Comparison of ENCODE assay signal across 9 cellular contexts in genomic region chr2:170815311-170815710, GRCh38. TPM values are rescaled to one million over a fixed set of nuclear protein-coding genes. Genes with fewer than 3 reads are reported as not detected.
A peak's percentile ranks its signal among the peaks of the same experiment; 100 is the strongest.
DNase-seq lines count a peak whose midpoint lies in the region; ATAC-seq and TF ChIP-seq lines count a peak whose summit lies in the region.
"Had no signal": no experiment of that assay in that cellular context is flagged by ENCODE, and none has a peak within 500 bp of the region (broad histone marks: within the 10 kb centered on the region; RNA-seq: fewer than 3 reads in every experiment).

No MANE protein-coding gene starts in this region.

- H3K27ac Mint-ChIP-seq in MCF 10A (ENCODE audit: low read depth, unreplicated experiment), result no peak overlapping the region
- H3K27ac Mint-ChIP-seq in nephron, result no peak overlapping the region

- no peaks in the 10 kb centered on the region for H3K36me3 ChIP-seq in MM.1S (replicated peaks; ENCODE audit: insufficient read depth, low read length)

- CTCF ChIA-PET in MCF 10A (lab: Yijun Ruan, JAX) (interaction anchor here (0.6 to 11.5 kb wide), 30 partner anchors 9 to 594 kb away, joined by 3 to 125 read pairs (median 4); partner anchors contain the start of gene GORASP2), HEK293T (lab: Yijun Ruan, JAX) (interaction anchor here (0.6 to 2.1 kb wide), 10 partner anchors 295 to 593 kb away, joined by 3 to 15 read pairs (median 4); no protein-coding TSS in a partner anchor)

- no peak overlapping the region for H3K27ac ChIP-seq in MM.1S (ENCODE audit: low read length)

- peak overlapping the region; percentile 97 for H3K4me2 ChIP-seq in MM.1S (ENCODE audit: low read depth, low read length)

- H3K4me3 ChIP-seq in MM.1S (ENCODE audit: low read length), result peak overlapping the region; percentile 63

- H3K27me3 ChIP-seq in MM.1S (replicated peaks; ENCODE audit: insufficient read depth, low read length), result peaks cover 59% of the 10 kb centered on the region

- H2AFZ ChIP-seq in MM.1S (ENCODE audit: low read length), result 0 out of 2 replicates have a peak overlapping the region, but pooled peaks have one; percentile 33

- ATAC-seq in HG03045 (IDR thresholded peaks at IDR 0.05; ENCODE audit: unreplicated experiment) (no peak), GM21786 (IDR thresholded peaks at IDR 0.05; ENCODE audit: unreplicated experiment) (no peak)

- no peak overlapping the region for H3K9ac ChIP-seq in MM.1S (ENCODE audit: low read length)

- H3K27me3 Mint-ChIP-seq in MCF 10A (ENCODE audit: insufficient read depth, unreplicated experiment) (peaks cover 41% of the 10 kb centered on the region), nephron (ENCODE audit: low read depth) (peaks cover 94% of the 10 kb centered on the region)

- DNase-seq in DMS79 treated with DMSO at 0.1 percent for 48 hours (lab: John Stamatoyannopoulos, UW) (peak; percentile 70), MM.1S (no peak), MCF 10A (ENCODE audit: unreplicated experiment) (no peak), hypothalamus (lab: John Stamatoyannopoulos, UW) (no peak), HEK293T (ENCODE audit: extremely low spot score) (no peak)

- intact Hi-C loops in MCF 10A (cut with micrococcal nuclease), result loop anchor here (2.0 to 10.0 kb wide), 4 partner anchors 453 to 881 kb away; no protein-coding TSS in a partner anchor

- H3K4me3 Mint-ChIP-seq in MCF 10A (ENCODE audit: unreplicated experiment), result peak overlapping the region; percentile 81
- H3K4me3 Mint-ChIP-seq in nephron, result peak overlapping the region; percentile 48 to 84 (median 79)

- no peaks in the 10 kb centered on the region for H4K20me1 ChIP-seq in MM.1S (ENCODE audit: insufficient read depth, low read length)

- H3K9me2 ChIP-seq in MM.1S (replicated peaks; ENCODE audit: insufficient read depth, low read length), result no peaks in the 10 kb centered on the region

- peaks cover 10% of the 10 kb centered on the region for H3K4me1 ChIP-seq in MM.1S (ENCODE audit: low read length)

- TF ChIP-seq CTCF in MM.1S (IDR thresholded peaks at IDR 0.05; ENCODE audit: low read length), result no peak
- no peak for TF ChIP-seq CTCF in MCF 10A (IDR thresholded peaks at IDR 0.05; ENCODE audit: unreplicated experiment)
- TF ChIP-seq CTCF in nephron (IDR thresholded peaks at IDR 0.05; ENCODE audit: unreplicated experiment in 3 of 3), result no peak

- no peaks in the 10 kb centered on the region for H3K9me3 ChIP-seq in MM.1S (replicated peaks; ENCODE audit: insufficient read depth, low read length)

- no peaks in the 10 kb centered on the region for H3K79me2 ChIP-seq in MM.1S (ENCODE audit: low read length)

- H3F3A ChIP-seq in MM.1S (ENCODE audit: insufficient read depth, low read length), result no peaks in the 10 kb centered on the region

- H3K9me3 Mint-ChIP-seq in MCF 10A (ENCODE audit: unreplicated experiment), result no peaks in the 10 kb centered on the region
- H3K9me3 Mint-ChIP-seq in nephron, result no peaks in the 10 kb centered on the region

- no TSS peak for BruUV-seq in MCF 10A (replicated peaks; lab: Mats Ljungman, UMichigan)

- H3K4me1 Mint-ChIP-seq in MCF 10A (ENCODE audit: insufficient read depth, unreplicated experiment) (peaks cover under 1% of the 10 kb centered on the region), nephron (peaks cover 51% of the 10 kb centered on the region)

- POLR2A ChIA-PET in MCF 10A (lab: Yijun Ruan, JAX) (interaction anchor here (0.7 to 2.0 kb wide), 9 partner anchors 71 to 491 kb away, joined by 3 to 8 read pairs (median 3); partner anchors contain the start of gene GORASP2), HEK293T (lab: Yijun Ruan, JAX) (interaction anchor here (1.7 kb wide), 1 partner anchor 137 kb away, joined by 8 read pairs; no protein-coding TSS in a partner anchor)

- H3K36me3 Mint-ChIP-seq in MCF 10A (ENCODE audit: insufficient read depth, unreplicated experiment), result no peaks in the 10 kb centered on the region
- H3K36me3 Mint-ChIP-seq in nephron (ENCODE audit: low read depth), result no peaks in the 10 kb centered on the region

TF ChIP-seq in HEK293T, 16 proteins besides CTCF, POLR2A, EP300 and RAD21:
- TF ChIP-seq CTBP1 (IDR thresholded peaks at IDR 0.05; ENCODE audit: borderline replicate concordance) (no peak), ARNT (IDR thresholded peaks at IDR 0.05) (no peak), LEF1 (IDR thresholded peaks at IDR 0.05; ENCODE audit: borderline replicate concordance) (no peak), TARDBP (IDR thresholded peaks at IDR 0.05) (no peak), FOXM1 (IDR thresholded peaks at IDR 0.05; ENCODE audit: borderline replicate concordance) (no peak), PKNOX1 (IDR thresholded peaks at IDR 0.05) (no peak), FOXA1 (IDR thresholded peaks at IDR 0.05) (no peak), ELF4 (IDR thresholded peaks at IDR 0.05) (no peak)

RNA-seq across cellular contexts. Expression of gene GAD1, which starts 1.4 kb away (rescaled TPM):
- total RNA-seq in MCF 10A (2022), result 1.6 and 2.5 TPM in 2 replicates

RNA-seq across cellular contexts. Expression of gene ERICH2, which starts 45.1 kb away (rescaled TPM):
- total RNA-seq in MCF 10A (2022), result 7.2 and 22.4 TPM in 2 replicates
- total RNA-seq: HT1080 had no signal
